19 cellular contexts compared by ENCODE assay signal in genomic region chr16:82900611-82901010, GRCh38.
"Had no signal": no experiment of that assay in that cellular context is flagged by ENCODE, and none has a peak within 500 bp of the region (broad histone marks: within the 10 kb centered on the region; RNA-seq: fewer than 3 reads in every experiment).

No MANE protein-coding gene starts in this region.

- H3K27me3 ChIP-seq: MG63 had no signal

- H3K4me2 ChIP-seq: SK-N-SH had no signal

- H3K9me3 ChIP-seq: MG63, SK-N-SH had no signal

- FAIRE-seq: RCC 7860 had no signal

- DNase-seq: Karpas-422, KG1, MG63, NCI-H1092, NCI-H1105 treated with DMSO at 0.1 percent for 48 hours, NCI-H1436, NCI-H187, NCI-H2029, NCI-H2171 treated with DMSO at 0.1 percent for 48 hours, NCI-H345, NCI-H446 treated with DMSO at 0.1 percent for 48 hours, NCI-H510A treated with DMSO at 0.1 percent for 48 hours, NCI-H526, RPMI8226, SHP77, SK-N-SH, SW 1271 had no signal

- H3K4me3 ChIP-seq: MG63 had no signal

- H3K36me3 ChIP-seq: MG63 had no signal

- H3K9ac ChIP-seq: SK-N-SH had no signal

- H3K27ac ChIP-seq: HL-60 had no signal
